ENCODE assay signal across 14 cellular contexts in the genomic region with DNA sequence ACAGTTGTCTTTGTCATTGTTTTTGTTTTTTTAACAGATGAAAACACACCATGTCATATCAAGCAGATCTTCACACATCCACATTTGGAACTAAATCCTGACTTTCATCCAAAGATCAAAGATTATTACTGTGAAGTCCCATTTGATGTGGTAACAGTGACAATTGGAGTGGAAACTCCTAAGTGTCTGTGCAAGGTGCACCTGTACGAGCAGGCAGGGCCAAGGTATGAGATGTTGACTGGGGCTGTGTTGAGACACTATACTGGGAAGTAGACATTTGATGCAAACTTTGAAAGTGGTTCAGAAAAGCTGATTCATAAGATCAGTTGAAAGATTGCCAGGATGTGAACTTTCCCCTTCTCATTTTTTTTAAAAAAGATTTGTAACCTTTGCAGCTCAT.
"Had no signal": no experiment of that assay in that cellular context is flagged by ENCODE, and none has a peak within 500 bp of the region (broad histone marks: within the 10 kb centered on the region; RNA-seq: fewer than 3 reads in every experiment).

No MANE protein-coding gene starts in this region.

- DNase-seq: activated CD4-positive, alpha-beta T cell treated with anti-CD3 and anti-CD28 coated beads for 1 hour; activated gamma-delta T cell; activated T-cell treated with anti-CD3 and anti-CD28 coated beads, Interleukin-2, amount 50 U/mL, for 24 hours; endodermal cell; foreskin keratinocyte; immature natural killer cell; left lung; nucleus accumbens; right cardiac atrium; stimulated activated CD4-positive, alpha-beta T cell treated with anti-CD3 and anti-CD28 coated beads, Interleukin-2, amount 100 ng/mL, for 24 hours; stimulated activated naive CD4-positive, alpha-beta T cell treated with Interleukin-2 at 50 U/mL for 16 hours; testis had no signal

- H3K4me3 ChIP-seq: ascending aorta, left lung, smooth muscle cell, testis had no signal
